ENCODE assay signal across 1 cellular context in the genomic region with DNA sequence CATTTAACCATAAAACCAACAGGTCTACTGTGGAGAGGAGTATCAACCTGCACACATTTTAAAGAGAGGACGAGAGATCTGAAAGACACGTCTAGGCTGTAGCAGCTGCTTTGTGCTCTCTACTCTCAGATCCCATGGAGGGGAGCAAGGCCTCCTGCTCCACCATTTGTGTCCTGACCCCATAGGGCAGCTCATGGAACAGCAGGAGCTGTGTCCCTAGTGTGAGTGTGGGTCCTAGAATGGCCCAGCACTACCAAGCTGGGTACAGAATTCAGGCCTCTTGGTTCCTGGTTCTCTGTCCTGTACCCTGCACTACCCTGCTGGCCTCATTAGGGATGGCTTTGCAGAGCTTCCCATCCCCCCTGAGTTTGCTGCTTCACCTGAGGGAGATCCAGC.
TF ChIP-seq lines count a peak whose summit lies in the region.

No MANE protein-coding gene starts in this region.

TF ChIP-seq in H1, 55 proteins besides CTCF, POLR2A, EP300 and RAD21:
- TF ChIP-seq TEAD4 (IDR thresholded peaks at IDR 0.05; ENCODE audit: low read depth, low read length) (no peak), TAF1 (IDR thresholded peaks at IDR 0.05; ENCODE audit: low read depth, low read length) (no peak), RFX5 (IDR thresholded peaks at IDR 0.05; ENCODE audit: borderline replicate concordance, low read depth, low read length) (no peak), SP1 (IDR thresholded peaks at IDR 0.05; ENCODE audit: low read depth, low read length) (no peak), CEBPB (IDR thresholded peaks at IDR 0.05; ENCODE audit: low read depth, low read length) (no peak), NANOG (IDR thresholded peaks at IDR 0.05; ENCODE audit: insufficient read depth, low read depth, low read length, poor library complexity, severe bottlenecking) (no peak), POU5F1 (IDR thresholded peaks at IDR 0.05; ENCODE audit: low read depth, low read length) (no peak), EZH2 (IDR thresholded peaks at IDR 0.05; ENCODE audit: low read depth, low read length, severe bottlenecking) (no peak), KDM4A (IDR thresholded peaks at IDR 0.05; ENCODE audit: low read depth, low read length, severe bottlenecking) (no peak), JUND (IDR thresholded peaks at IDR 0.05; ENCODE audit: low read length) (no peak), TBP (IDR thresholded peaks at IDR 0.05; ENCODE audit: low read depth, low read length) (no peak), SIN3A (conservative IDR thresholded peaks at IDR 0.05 in 1 of 2, IDR thresholded peaks at IDR 0.05 in 1 of 2; ENCODE audit: low read depth in 1 of 2, low read length in 2 of 2) (no peak), GTF2F1 (IDR thresholded peaks at IDR 0.05; ENCODE audit: borderline replicate concordance, low read depth, low read length) (no peak), CHD1 (IDR thresholded peaks at IDR 0.05; ENCODE audit: low read depth, low read length) (no peak)
- TF ChIP-seq, protein P1, sequence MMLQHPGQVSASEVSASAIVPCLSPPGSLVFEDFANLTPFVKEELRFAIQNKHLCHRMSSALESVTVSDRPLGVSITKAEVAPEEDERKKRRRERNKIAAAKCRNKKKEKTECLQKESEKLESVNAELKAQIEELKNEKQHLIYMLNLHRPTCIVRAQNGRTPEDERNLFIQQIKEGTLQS (IDR thresholded peaks at IDR 0.05; ENCODE audit: insufficient read depth, low read depth, low read length), result no peak
- TF ChIP-seq, protein P2, sequence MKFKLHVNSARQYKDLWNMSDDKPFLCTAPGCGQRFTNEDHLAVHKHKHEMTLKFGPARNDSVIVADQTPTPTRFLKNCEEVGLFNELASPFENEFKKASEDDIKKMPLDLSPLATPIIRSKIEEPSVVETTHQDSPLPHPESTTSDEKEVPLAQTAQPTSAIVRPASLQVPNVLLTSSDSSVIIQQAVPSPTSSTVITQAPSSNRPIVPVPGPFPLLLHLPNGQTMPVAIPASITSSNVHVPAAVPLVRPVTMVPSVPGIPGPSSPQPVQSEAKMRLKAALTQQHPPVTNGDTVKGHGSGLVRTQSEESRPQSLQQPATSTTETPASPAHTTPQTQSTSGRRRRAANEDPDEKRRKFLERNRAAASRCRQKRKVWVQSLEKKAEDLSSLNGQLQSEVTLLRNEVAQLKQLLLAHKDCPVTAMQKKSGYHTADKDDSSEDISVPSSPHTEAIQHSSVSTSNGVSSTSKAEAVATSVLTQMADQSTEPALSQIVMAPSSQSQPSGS (IDR thresholded peaks at IDR 0.05; ENCODE audit: low read length), result no peak
